ENCODE assay signal across 12 cellular contexts in genomic region chr14:95311752-95312151, GRCh38. TPM values are rescaled to one million over a fixed set of nuclear protein-coding genes. Genes with fewer than 3 reads are reported as not detected.
DNase-seq lines count a peak whose midpoint lies in the region; ATAC-seq and TF ChIP-seq lines count a peak whose summit lies in the region.
"Had no signal": no experiment of that assay in that cellular context is flagged by ENCODE, and none has a peak within 500 bp of the region (broad histone marks: within the 10 kb centered on the region; RNA-seq: fewer than 3 reads in every experiment).

No MANE protein-coding gene starts in this region.

- POLR2A ChIA-PET in SK-N-SH (lab: Yijun Ruan, JAX): no interaction called here

- 67% methylated on average over 7 of the region's 7 CpGs for WGBS in SK-N-SH (ENCODE audit: low lambda C conversion rate)

- H3K4me2 ChIP-seq in SK-N-SH: no peak overlapping the region

- no peaks in the 10 kb centered on the region for H4K20me1 ChIP-seq in SK-N-SH (ENCODE audit: insufficient read depth)

- no peaks in the 10 kb centered on the region for H3K9me3 ChIP-seq in SK-N-SH

- no peak for ATAC-seq in HG03432 (IDR thresholded peaks at IDR 0.05; ENCODE audit: unreplicated experiment)
- ATAC-seq: activated naive CD4-positive, alpha-beta T cell treated with anti-CD3 and anti-CD28 coated beads, Interleukin-2, amount 50 U/mL, for 72 hours had no signal

- H3K4me3 ChIP-seq in SK-N-SH (ENCODE audit: low read depth in 2 of 2, low read length in 1 of 2): no peak overlapping the region

- CTCF ChIA-PET in SK-N-SH (lab: Yijun Ruan, JAX): no interaction called here

- no peaks in the 10 kb centered on the region for H3K9me2 ChIP-seq in SK-N-SH

- H3F3A ChIP-seq in SK-N-SH (replicated peaks; ENCODE audit: insufficient read depth): no peaks in the 10 kb centered on the region

- H2AFZ ChIP-seq in SK-N-SH (ENCODE audit: low read depth): no peak overlapping the region

- H3K4me1 ChIP-seq in SK-N-SH (ENCODE audit: control insufficient read depth in 1 of 2, insufficient read depth in 2 of 2, low read depth in 1 of 2, low read length in 1 of 2): peaks cover 17 to 28% of the 10 kb centered on the region in 2 experiments; a peak in 2 of 4 replicates

- no peak for TF ChIP-seq CTCF in SK-N-SH (IDR thresholded peaks at IDR 0.05)

- no peak overlapping the region for H3K27ac ChIP-seq in SK-N-SH (ENCODE audit: low read depth in 2 of 2, low read length in 1 of 2)
- H3K27ac ChIP-seq in temporal lobe (ENCODE audit: low read depth, low read length): peak overlapping the region; percentile 96

- H3K79me2 ChIP-seq in SK-N-SH (ENCODE audit: insufficient read depth): no peaks in the 10 kb centered on the region

- DNase-seq in H4 (ENCODE audit: low spot score) (peak; percentile 15), SK-N-SH (no peak), kidney tubule cell (ENCODE audit: low spot score) (peak; percentile 88), GM19240 (ENCODE audit: insufficient read length, low spot score) (no peak), COLO668 (lab: John Stamatoyannopoulos, UW; ENCODE audit: unreplicated experiment) (no peak)
- DNase-seq: cerebellar nuclear complex, NCI-H187 treated with DMSO at 0.1 percent for 48 hours, NCI-H748 treated with DMSO at 0.1 percent for 48 hours, SHP77 had no signal

- no peak for TF ChIP-seq RAD21 in SK-N-SH (IDR thresholded peaks at IDR 0.05; ENCODE audit: low read length)

- H3K9ac ChIP-seq in SK-N-SH: no peak overlapping the region

- TF ChIP-seq EP300 in SK-N-SH (IDR thresholded peaks at IDR 0.05; ENCODE audit: borderline replicate concordance in 1 of 2, low read depth in 1 of 2, low read length in 1 of 2): no peak

- no peaks in the 10 kb centered on the region for H3K27me3 ChIP-seq in SK-N-SH (ENCODE audit: insufficient read depth)

- H3K36me3 ChIP-seq in SK-N-SH (replicated peaks in 1 of 2; ENCODE audit: control insufficient read depth in 1 of 2, insufficient read depth in 2 of 2, low read length in 1 of 2): no peaks in the 10 kb centered on the region

TF ChIP-seq in SK-N-SH, 30 proteins besides CTCF, POLR2A, EP300 and RAD21:
- TF ChIP-seq FOSL2 (IDR thresholded peaks at IDR 0.05; ENCODE audit: borderline replicate concordance, low read depth) (peak; percentile 37; the same call in 1 of the 2 replicates), SIN3A (IDR thresholded peaks at IDR 0.05; ENCODE audit: borderline replicate concordance, low read depth, low read length) (no peak)

RNA-seq across cellular contexts. Expression of gene CLMN, which starts 8.0 kb away (rescaled TPM):
- 3.7 and 4.5 TPM in 2 replicates for total RNA-seq in H4 (2014; rRNA removed; shearing (Covaris generic))
- polyA plus RNA-seq in SK-N-SH (2012; rRNA removed): 1.4 TPM in 2 replicates
- 1.3 TPM in 2 replicates for polyA plus RNA-seq in SK-N-SH (2012; cell fraction: cytosol; rRNA removed)
- polyA plus RNA-seq in SK-N-SH (2012; cell fraction: nucleus; rRNA removed): 5.6 and 5.8 TPM in 2 replicates
- 0.98 TPM for total RNA-seq in temporal lobe

Comparison
In these comparisons a context has a peak if more than half of its experiments do, and no peak if none do; other contexts are left out.
1. DNase-seq: peak in H4 (single experiment) and kidney tubule cell (single experiment); none in SK-N-SH (single experiment), GM19240 (single experiment) and COLO668 (single experiment).